8 cellular contexts compared by ENCODE assay signal in the genomic region with DNA sequence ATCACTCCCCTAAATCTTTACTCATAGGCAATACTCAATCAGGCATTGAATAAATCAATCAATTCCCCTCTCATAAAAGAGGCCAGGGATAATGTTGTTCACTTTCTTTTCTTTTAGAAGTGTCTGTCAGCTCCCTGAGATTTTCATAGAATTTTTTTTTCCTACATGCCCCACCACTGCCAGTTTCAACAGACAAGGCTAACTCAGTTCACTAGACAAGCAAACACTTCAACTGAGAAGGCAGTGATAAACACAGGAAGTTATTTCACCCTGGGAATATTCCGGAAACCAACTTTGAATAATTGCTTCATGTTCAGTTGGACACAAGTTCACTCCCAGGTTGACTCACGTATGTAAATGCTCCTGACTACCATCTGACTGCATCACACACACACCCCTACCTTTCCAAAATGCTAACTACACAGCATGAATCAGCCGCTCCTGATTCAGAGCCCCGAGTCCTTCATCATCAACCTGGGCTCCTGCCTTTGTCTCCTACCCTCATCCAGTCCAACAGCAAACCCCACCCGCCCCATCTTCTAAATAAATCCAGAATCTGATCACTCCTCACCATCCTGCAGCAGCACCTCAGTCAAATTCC.
DNase-seq lines count a peak whose midpoint lies in the region; TF ChIP-seq lines count a peak whose summit lies in the region.

No MANE protein-coding gene starts in this region.

- no peaks in the 10 kb centered on the region for H3K9me3 ChIP-seq in H9 (ENCODE audit: control insufficient read depth, low read depth, low read length)

- no peak overlapping the region for H3K4ac ChIP-seq in H9 (ENCODE audit: low read depth, low read length)

- H4K8ac ChIP-seq in H9 (replicated peaks; ENCODE audit: insufficient read length, low read depth, low read length), result no peak overlapping the region

- H2BK5ac ChIP-seq in H9 (ENCODE audit: insufficient read length, low read length), result no peak overlapping the region

- H4K20me1 ChIP-seq in H9 (ENCODE audit: control insufficient read depth, insufficient read depth, insufficient read length), result no peaks in the 10 kb centered on the region

- H3K36me3 Mint-ChIP-seq in H9 (ENCODE audit: insufficient read depth in 1 of 3, low read depth in 3 of 3) (no peaks in the 10 kb centered on the region; a peak in 1 of 7 replicates), glutamatergic neuron (ENCODE audit: unreplicated experiment) (no peaks in the 10 kb centered on the region)

- no peaks in the 10 kb centered on the region for H3K79me1 ChIP-seq in H9 (ENCODE audit: insufficient read depth, low read depth, low read length, poor library complexity, severe bottlenecking)

- no peak for TF ChIP-seq CTCF in H9 (conservative IDR thresholded peaks at IDR 0.05)
- TF ChIP-seq CTCF in glutamatergic neuron (IDR thresholded peaks at IDR 0.05; ENCODE audit: partially characterized antibody, unreplicated experiment), result no peak

- no peaks in the 10 kb centered on the region for H3K23me2 ChIP-seq in H9 (ENCODE audit: insufficient read length, low read depth, low read length, poor library complexity, severe bottlenecking)

- no peak overlapping the region for H3K56ac ChIP-seq in H9 (ENCODE audit: insufficient read length, low read depth, low read length)

- no peak overlapping the region for H2BK15ac ChIP-seq in H9 (ENCODE audit: low read depth, low read length)

- no CpG with 5 or more reads among the region's 5 CpGs for WGBS in H9 (ENCODE audit: extremely low coverage, insufficient read length, low lambda C conversion rate)

- H2BK120ac ChIP-seq in H9 (ENCODE audit: low read depth, low read length, poor library complexity, severe bottlenecking), result no peak overlapping the region

- H2BK20ac ChIP-seq in H9 (ENCODE audit: low read depth, low read length, poor library complexity, severe bottlenecking), result no peak overlapping the region

- H3K14ac ChIP-seq in H9 (ENCODE audit: insufficient read depth, low read length), result no peak overlapping the region

- H3K4me1 Mint-ChIP-seq in H9, result peaks cover 20 to 21% of the 10 kb centered on the region in 2 experiments
- no peaks in the 10 kb centered on the region for H3K4me1 Mint-ChIP-seq in glutamatergic neuron (ENCODE audit: low read depth, unreplicated experiment)

- no peak overlapping the region for H4K5ac ChIP-seq in H9 (ENCODE audit: insufficient read length, low read depth, low read length)

- H3K27ac Mint-ChIP-seq in H9 (peak overlapping the region in 2 of 3 experiments; percentile 7 to 28; a peak in 2 of 7 replicates), glutamatergic neuron (ENCODE audit: unreplicated experiment) (no peak overlapping the region)

- H3K79me2 ChIP-seq in H9 (ENCODE audit: insufficient read depth, low read length), result no peaks in the 10 kb centered on the region

- H3K27me3 Mint-ChIP-seq in H9 (ENCODE audit: low read depth), result no peaks in the 10 kb centered on the region
- no peaks in the 10 kb centered on the region for H3K27me3 Mint-ChIP-seq in glutamatergic neuron (ENCODE audit: unreplicated experiment)

- peak; percentile 27 to 33 for DNase-seq in activated CD4-positive, alpha-beta T cell treated with anti-CD3 and anti-CD28 coated beads for 4 hours
- no peak for DNase-seq in activated CD4-positive, alpha-beta T cell treated with anti-CD3 and anti-CD28 coated beads, Interleukin-2, amount 50 U/mL, for 4 hours
- DNase-seq in H9 (no peak), LoVo (ENCODE audit: low spot score) (peak; percentile 74), amniotic epithelial cell (ENCODE audit: low read depth) (peak; percentile 99), left kidney (ENCODE audit: low read depth, low spot score) (peak; percentile 63), glutamatergic neuron (no peak), NCI-H446 (lab: John Stamatoyannopoulos, UW) (no peak)

- H2BK12ac ChIP-seq in H9 (ENCODE audit: insufficient read length, low read depth, low read length), result no peak overlapping the region

- no peak overlapping the region for H3T11ph ChIP-seq in H9 (ENCODE audit: low read length)

- H3K27ac ChIP-seq in H9 (ENCODE audit: insufficient read length, low read depth, low read length), result no peak overlapping the region

- H3K4me2 ChIP-seq in H9 (ENCODE audit: insufficient read depth, insufficient read length, low read length), result no peak overlapping the region

- peaks cover under 1% of the 10 kb centered on the region; the same call in 1 of the 2 replicates for H3K4me1 ChIP-seq in H9 (ENCODE audit: insufficient read depth, low read length)

- H3K23ac ChIP-seq in H9 (ENCODE audit: insufficient read length, low read depth, low read length), result no peak overlapping the region

- no peak overlapping the region for H2AFZ ChIP-seq in H9 (ENCODE audit: low read length)

- H3K4me3 Mint-ChIP-seq in H9 (no peak overlapping the region), glutamatergic neuron (ENCODE audit: unreplicated experiment) (no peak overlapping the region)

- H4K91ac ChIP-seq in H9 (ENCODE audit: insufficient read length, low read depth, low read length), result no peak overlapping the region

- H3K9me3 Mint-ChIP-seq in H9 (peaks cover 0 to 3% of the 10 kb centered on the region in 2 experiments; a peak in 1 of 5 replicates), glutamatergic neuron (ENCODE audit: unreplicated experiment) (no peaks in the 10 kb centered on the region)

- no peak overlapping the region for H2AK5ac ChIP-seq in H9 (ENCODE audit: insufficient read length, low read length)

- H3K27me3 ChIP-seq in H9 (ENCODE audit: insufficient read depth, low read length), result no peaks in the 10 kb centered on the region

- no peak overlapping the region for H3K9ac ChIP-seq in H9 (ENCODE audit: extremely low read depth, insufficient read length, low read length)

- no peak overlapping the region for H3K18ac ChIP-seq in H9 (ENCODE audit: insufficient read length, low read depth, low read length)

Comparison
In these comparisons a context has a peak if more than half of its experiments do, and no peak if none do; other contexts are left out.
1. DNase-seq: peak in activated CD4-positive, alpha-beta T cell treated with anti-CD3 and anti-CD28 coated beads for 4 hours (2 of 2), LoVo (single experiment), amniotic epithelial cell (single experiment) and left kidney (single experiment); none in activated CD4-positive, alpha-beta T cell treated with anti-CD3 and anti-CD28 coated beads, Interleukin-2, amount 50 U/mL, for 4 hours (0 of 2), H9 (single experiment), glutamatergic neuron (single experiment) and NCI-H446 (0 of 2).